13 cellular contexts compared by ENCODE assay signal in the genomic region with DNA sequence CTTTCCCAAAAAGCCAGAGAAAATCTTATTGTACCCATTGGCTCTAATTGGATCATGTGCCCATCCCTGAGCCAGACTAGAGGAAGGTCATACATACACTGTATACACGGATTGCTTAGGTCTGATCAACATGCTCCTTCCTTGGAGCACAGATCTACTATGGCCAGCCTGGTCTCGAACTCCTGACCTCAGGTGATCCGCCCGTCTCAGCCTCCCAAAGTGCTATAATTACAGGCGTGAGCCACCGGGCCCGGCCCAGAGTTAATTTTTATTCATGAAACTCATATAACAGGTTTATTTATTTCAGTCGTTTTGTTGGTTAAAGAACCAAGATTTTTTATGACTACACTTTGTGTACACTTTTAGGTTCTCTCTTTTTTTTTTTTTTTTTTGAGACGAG. TPM values are rescaled to one million over a fixed set of nuclear protein-coding genes. Genes with fewer than 3 reads are reported as not detected.
DNase-seq lines count a peak whose midpoint lies in the region; ATAC-seq and TF ChIP-seq lines count a peak whose summit lies in the region.
"Had no signal": no experiment of that assay in that cellular context is flagged by ENCODE, and none has a peak within 500 bp of the region (broad histone marks: within the 10 kb centered on the region; RNA-seq: fewer than 3 reads in every experiment).

No MANE protein-coding gene starts in this region.

- H3K36me3 ChIP-seq in WERI-Rb-1, result peaks cover 9% of the 10 kb centered on the region

- intact Hi-C loops in natural killer cell (cut with micrococcal nuclease), result no loop called here

- H3K4me1 Mint-ChIP-seq in natural killer cell, result peaks cover 28 to 35% of the 10 kb centered on the region in 2 donors
- H3K4me1 Mint-ChIP-seq in natural killer cell treated with Interleukin-12 subunit alpha and Interleukin-12 subunit beta and Interleukin-15 and Interleukin-18, amount 100 ng/mL, for 72 hours (ENCODE audit: low read depth in 2 of 2), result peaks cover 30 to 35% of the 10 kb centered on the region in 2 donors

- H3K4me3 ChIP-seq in WERI-Rb-1 (ENCODE audit: low read depth, low read length), result no peak overlapping the region

- no peaks in the 10 kb centered on the region for H3K9me3 Mint-ChIP-seq in natural killer cell
- no peaks in the 10 kb centered on the region for H3K9me3 Mint-ChIP-seq in natural killer cell treated with Interleukin-12 subunit alpha and Interleukin-12 subunit beta and Interleukin-15 and Interleukin-18, amount 100 ng/mL, for 72 hours

- H3K27ac Mint-ChIP-seq in natural killer cell, result no peak overlapping the region
- H3K27ac Mint-ChIP-seq in natural killer cell treated with Interleukin-12 subunit alpha and Interleukin-12 subunit beta and Interleukin-15 and Interleukin-18, amount 100 ng/mL, for 72 hours, result no peak overlapping the region

- TF ChIP-seq CTCF in natural killer cell (IDR thresholded peaks at IDR 0.05), result no peak
- no peak for TF ChIP-seq CTCF in VCaP (conservative IDR thresholded peaks at IDR 0.05)
- no peak for TF ChIP-seq CTCF in WERI-Rb-1 (IDR thresholded peaks at IDR 0.05; ENCODE audit: low read depth, low read length)

- peak overlapping the region; percentile 58 for H3K4me3 Mint-ChIP-seq in natural killer cell
- no peak overlapping the region for H3K4me3 Mint-ChIP-seq in natural killer cell treated with Interleukin-12 subunit alpha and Interleukin-12 subunit beta and Interleukin-15 and Interleukin-18, amount 100 ng/mL, for 72 hours

- no peaks in the 10 kb centered on the region for H3K27me3 ChIP-seq in WERI-Rb-1 (ENCODE audit: insufficient read depth, low read depth, severe bottlenecking)
- H3K27me3 ChIP-seq: foreskin keratinocyte had no signal

- ATAC-seq in natural killer cell (no peak), left lobe of liver (no peak)
- ATAC-seq in natural killer cell treated with Interleukin-12 subunit alpha and Interleukin-12 subunit beta and Interleukin-15 and Interleukin-18, amount 100 ng/mL, for 72 hours, result no peak
- ATAC-seq: foreskin keratinocyte, left ventricle myocardium superior had no signal

- no peaks in the 10 kb centered on the region for H3K27me3 Mint-ChIP-seq in natural killer cell (ENCODE audit: low read depth in 2 of 2)
- H3K27me3 Mint-ChIP-seq in natural killer cell treated with Interleukin-12 subunit alpha and Interleukin-12 subunit beta and Interleukin-15 and Interleukin-18, amount 100 ng/mL, for 72 hours, result no peaks in the 10 kb centered on the region

- no peak for DNase-seq in natural killer cell
- no peak for DNase-seq in natural killer cell treated with Interleukin-12 subunit alpha and Interleukin-12 subunit beta and Interleukin-15 and Interleukin-18, amount 100 ng/mL, for 72 hours (ENCODE audit: low spot score)
- peak; percentile 38 for DNase-seq in left lobe of liver (ENCODE audit: low spot score)
- DNase-seq in kidney tubule cell (ENCODE audit: low spot score), result no peak
- no peak for DNase-seq in NCI-H2029 treated with DMSO at 0.1 percent for 48 hours (lab: John Stamatoyannopoulos, UW)
- no peak for DNase-seq in DMS153 treated with DMSO at 0.1 percent for 48 hours (lab: John Stamatoyannopoulos, UW; ENCODE audit: unreplicated experiment)
- DNase-seq in WERI-Rb-1, result no peak
- DNase-seq: activated CD4-positive, alpha-beta T cell treated with anti-CD3 and anti-CD28 coated beads for 4 hours; foreskin keratinocyte; left ventricle myocardium superior; NCI-H187 treated with DMSO at 0.1 percent for 48 hours; SIG-M5 had no signal

- H3K27ac ChIP-seq in VCaP (peak overlapping the region; percentile 98), WERI-Rb-1 (no peak overlapping the region)

- no peaks in the 10 kb centered on the region for H3K9me3 ChIP-seq in WERI-Rb-1 (ENCODE audit: severe bottlenecking)

- no peaks in the 10 kb centered on the region for H3K36me3 Mint-ChIP-seq in natural killer cell
- no peaks in the 10 kb centered on the region for H3K36me3 Mint-ChIP-seq in natural killer cell treated with Interleukin-12 subunit alpha and Interleukin-12 subunit beta and Interleukin-15 and Interleukin-18, amount 100 ng/mL, for 72 hours

RNA-seq across cellular contexts. Expression of a gene that starts 1.2 kb away (rescaled TPM):
- total RNA-seq in natural killer cell (10 to 100 TPM; 55.4 to 76.9 (median 70.0) TPM), left lobe of liver (20.9 TPM)
- 10 to 100 TPM; 64.0 to 81.6 TPM for total RNA-seq in natural killer cell treated with Interleukin-12 subunit alpha and Interleukin-12 subunit beta and Interleukin-15 and Interleukin-18, amount 100 ng/mL, for 72 hours
